ENCODE assay signal across 1 cellular context in the genomic region with DNA sequence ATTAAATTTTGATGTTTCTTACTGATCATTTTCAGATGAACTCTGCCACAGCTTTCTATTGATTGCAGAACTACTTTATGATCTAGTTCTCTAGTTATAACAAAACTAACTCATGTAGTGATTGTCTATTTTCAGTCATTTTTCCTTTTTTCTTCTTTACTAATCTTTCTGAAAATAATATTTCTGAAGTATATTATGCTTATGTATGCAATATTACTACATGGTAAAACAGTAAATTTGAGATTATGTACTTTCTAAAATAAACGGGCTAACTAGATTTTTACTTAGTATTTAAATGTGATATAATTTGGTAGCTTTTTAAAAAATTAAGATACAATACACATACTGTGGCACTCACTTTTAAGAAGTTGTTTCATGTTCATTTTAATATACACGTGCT.
A peak's percentile ranks its signal among the peaks of the same experiment; 100 is the strongest.
TF ChIP-seq lines count a peak whose summit lies in the region.

No MANE protein-coding gene starts in this region.

TF ChIP-seq in K562, 482 proteins besides CTCF, POLR2A, EP300 and RAD21 (continued from another document):
- no peak for TF ChIP-seq MGA (IDR thresholded peaks at IDR 0.05)
- TF ChIP-seq ARID3B (CRISPR knock-in tag; IDR thresholded peaks at IDR 0.05; ENCODE audit: borderline replicate concordance), result no peak
- no peak for TF ChIP-seq SMAD3 (CRISPR knock-in tag; conservative IDR thresholded peaks at IDR 0.05)
- no peak for TF ChIP-seq GTF2F1 (IDR thresholded peaks at IDR 0.05; ENCODE audit: low read depth, low read length)
- peak; percentile 38; the same call in 1 of the 2 replicates for TF ChIP-seq MAFG (tag; conservative IDR thresholded peaks at IDR 0.05)
- TF ChIP-seq MAFK (IDR thresholded peaks at IDR 0.05; ENCODE audit: low read length), result peak; percentile 40; the same call in 1 of the 2 replicates
- TF ChIP-seq FOXJ3 (CRISPR knock-in tag; IDR thresholded peaks at IDR 0.05), result no peak
- TF ChIP-seq CBFA2T3 (IDR thresholded peaks at IDR 0.05), result no peak
- TF ChIP-seq CEBPG (CRISPR knock-in tag; IDR thresholded peaks at IDR 0.05), result no peak
- TF ChIP-seq CEBPG (tag; conservative IDR thresholded peaks at IDR 0.05 in 1 of 2, IDR thresholded peaks at IDR 0.05 in 1 of 2), result no peak
- no peak for TF ChIP-seq XRCC4 (IDR thresholded peaks at IDR 0.05; ENCODE audit: extremely low read depth, insufficient read depth, insufficient read length)
